17 cellular contexts compared by ENCODE assay signal in the genomic region with DNA sequence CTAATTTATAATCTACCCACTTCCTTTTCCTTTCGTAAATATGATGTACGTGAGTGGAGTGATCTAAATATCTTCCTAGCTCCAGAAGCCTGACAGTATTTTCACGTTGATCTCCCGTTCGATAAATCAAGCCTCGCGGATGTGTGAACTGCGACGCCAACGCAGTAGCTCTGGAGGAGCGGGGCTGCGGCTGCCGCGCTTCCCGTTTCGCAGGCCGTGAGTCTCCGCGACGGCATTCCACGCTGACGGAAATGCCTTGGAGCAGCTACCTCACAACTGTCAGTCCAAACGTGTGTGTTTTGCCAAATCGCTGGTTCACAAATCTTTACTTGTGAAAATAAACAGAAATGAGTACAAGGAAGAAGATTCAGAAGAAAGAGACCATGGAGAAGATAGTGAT.
"Had no signal": no experiment of that assay in that cellular context is flagged by ENCODE, and none has a peak within 500 bp of the region (broad histone marks: within the 10 kb centered on the region; RNA-seq: fewer than 3 reads in every experiment).

No MANE protein-coding gene starts in this region.

- H3K4me3 ChIP-seq: dorsolateral prefrontal cortex, psoas muscle, vagina had no signal

- H3K36me3 Mint-ChIP-seq: activated naive CD8-positive, alpha-beta T cell treated with anti-CD3 and anti-CD28 coated beads for 36 hours; naive thymus-derived CD8-positive, alpha-beta T cell had no signal

- H3K27ac Mint-ChIP-seq: activated CD4-positive, alpha-beta T cell treated with anti-CD3 and anti-CD28 coated beads for 36 hours; activated naive CD8-positive, alpha-beta T cell treated with anti-CD3 and anti-CD28 coated beads for 36 hours; endodermal cell; naive thymus-derived CD8-positive, alpha-beta T cell; stimulated activated naive CD8-positive, alpha-beta T cell treated with anti-CD3 and anti-CD28 coated beads, Interleukin-15, Interleukin-2, amounts not matched to agents 100 ng/mL and 50 ng/mL, for 24 hours; WTC11 had no signal

- H3K27ac ChIP-seq: dorsolateral prefrontal cortex, epithelial cell of prostate, psoas muscle, vagina had no signal

- H3K36me3 ChIP-seq: vagina had no signal

- H3K4me3 Mint-ChIP-seq: activated CD4-positive, alpha-beta T cell treated with anti-CD3 and anti-CD28 coated beads for 36 hours; activated naive CD8-positive, alpha-beta T cell treated with anti-CD3 and anti-CD28 coated beads for 36 hours; endodermal cell; stimulated activated naive CD8-positive, alpha-beta T cell treated with anti-CD3 and anti-CD28 coated beads, Interleukin-15, Interleukin-2, amounts not matched to agents 100 ng/mL and 50 ng/mL, for 24 hours; WTC11 had no signal

- ATAC-seq: activated CD4-positive, alpha-beta T cell treated with anti-CD3 and anti-CD28 coated beads for 36 hours; naive thymus-derived CD8-positive, alpha-beta T cell; psoas muscle; right cardiac atrium; WTC11 had no signal

- H3K4me1 ChIP-seq: psoas muscle, vagina had no signal

- H3K9me3 ChIP-seq: psoas muscle, vagina had no signal

- DNase-seq: activated CD4-positive, alpha-beta T cell treated with anti-CD3 and anti-CD28 coated beads for 36 hours; activated CD4-positive, alpha-beta T cell treated with anti-CD3 and anti-CD28 coated beads, Interleukin-2, amount 50 U/mL, for 48 hours; activated naive CD4-positive, alpha-beta T cell; activated naive CD8-positive, alpha-beta T cell treated with anti-CD3 and anti-CD28 coated beads for 36 hours; activated T-cell treated with anti-CD3 and anti-CD28 coated beads for 4 hours; amygdala; dorsolateral prefrontal cortex; endodermal cell; mesendoderm; naive thymus-derived CD8-positive, alpha-beta T cell; psoas muscle; right cardiac atrium; T-helper 2 cell had no signal

- H3K27me3 Mint-ChIP-seq: stimulated activated naive CD8-positive, alpha-beta T cell treated with anti-CD3 and anti-CD28 coated beads, Interleukin-15, Interleukin-2, amounts not matched to agents 100 ng/mL and 50 ng/mL, for 24 hours had no signal

- H3K4me1 Mint-ChIP-seq: activated naive CD8-positive, alpha-beta T cell treated with anti-CD3 and anti-CD28 coated beads for 36 hours had no signal

- H3K27me3 ChIP-seq: dorsolateral prefrontal cortex, vagina had no signal
